ENCODE assay signal across 16 cellular contexts in the genomic region with DNA sequence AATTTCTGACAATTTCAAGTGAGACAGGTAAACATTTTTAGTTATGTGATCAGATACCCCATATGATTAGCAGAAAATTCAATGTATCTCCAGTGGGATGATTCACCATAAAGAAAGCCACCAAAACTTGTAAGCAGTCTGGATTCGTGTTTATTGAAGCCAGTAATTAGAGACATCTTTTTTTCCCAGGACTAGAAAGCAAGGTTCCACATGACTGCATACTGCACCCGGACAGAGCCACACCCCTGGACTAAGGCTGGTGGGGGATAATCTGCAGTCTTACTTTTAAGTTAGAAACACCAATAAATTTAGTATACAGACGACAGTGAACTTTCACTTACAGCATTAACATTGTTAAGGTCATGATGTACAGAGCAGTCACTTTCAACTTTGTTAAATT. TPM values are rescaled to one million over a fixed set of nuclear protein-coding genes. Genes with fewer than 3 reads are reported as not detected.
DNase-seq lines count a peak whose midpoint lies in the region; ATAC-seq and TF ChIP-seq lines count a peak whose summit lies in the region.
"Had no signal": no experiment of that assay in that cellular context is flagged by ENCODE, and none has a peak within 500 bp of the region (broad histone marks: within the 10 kb centered on the region; RNA-seq: fewer than 3 reads in every experiment).

No MANE protein-coding gene starts in this region.

- H3K27me3 ChIP-seq in esophagus muscularis mucosa = no peaks in the 10 kb centered on the region

- TF ChIP-seq EP300 in esophagus muscularis mucosa (IDR thresholded peaks at IDR 0.05) = no peak

- no peaks in the 10 kb centered on the region for H3K4me1 Mint-ChIP-seq in activated CD8-positive, alpha-beta T cell treated with anti-CD3 and anti-CD28 coated beads for 36 hours (ENCODE audit: low read depth)
- no peaks in the 10 kb centered on the region for H3K4me1 Mint-ChIP-seq in activated CD8-positive, alpha-beta T cell treated with anti-CD3 and anti-CD28 coated beads, Interleukin-2, amount 10 ng/mL, durations not matched to agents 7 days and 5 days (ENCODE audit: low read depth)
- peaks cover 17% of the 10 kb centered on the region for H3K4me1 Mint-ChIP-seq in nephron progenitor cell

- POLR2A ChIA-PET in activated CD8-positive, alpha-beta T cell treated with anti-CD3 and anti-CD28 coated beads for 36 hours (lab: Charles Lee) = no interaction called here
- POLR2A ChIA-PET in activated CD8-positive, alpha-beta T cell treated with anti-CD3 and anti-CD28 coated beads, Interleukin-2, amount 10 ng/mL, durations not matched to agents 7 days and 5 days (lab: Charles Lee) = no interaction called here

- H3K9me3 Mint-ChIP-seq in activated CD8-positive, alpha-beta T cell treated with anti-CD3 and anti-CD28 coated beads for 36 hours = no peaks in the 10 kb centered on the region
- no peaks in the 10 kb centered on the region for H3K9me3 Mint-ChIP-seq in activated CD8-positive, alpha-beta T cell treated with anti-CD3 and anti-CD28 coated beads, Interleukin-2, amount 10 ng/mL, durations not matched to agents 7 days and 5 days (ENCODE audit: insufficient read depth)
- H3K9me3 Mint-ChIP-seq in nephron progenitor cell = no peaks in the 10 kb centered on the region

- TF ChIP-seq POLR2A in esophagus muscularis mucosa (IDR thresholded peaks at IDR 0.05; ENCODE audit: low read depth) = no peak

- H3K4me1 ChIP-seq in esophagus muscularis mucosa = no peaks in the 10 kb centered on the region
- H3K4me1 ChIP-seq: A549 had no signal

- no peak overlapping the region for H3K27ac ChIP-seq in esophagus muscularis mucosa (replicated peaks in 1 of 4)
- H3K27ac ChIP-seq: A549 had no signal

- H3K36me3 ChIP-seq in esophagus muscularis mucosa = peaks cover 37 to 81% (median 72%) of the 10 kb centered on the region in 4 donors

- WGBS in esophagus muscularis mucosa = 77% methylated on average over 3 of the region's 3 CpGs

- peaks cover 22% of the 10 kb centered on the region for H3K36me3 Mint-ChIP-seq in activated CD8-positive, alpha-beta T cell treated with anti-CD3 and anti-CD28 coated beads for 36 hours (ENCODE audit: low read depth)
- H3K36me3 Mint-ChIP-seq in activated CD8-positive, alpha-beta T cell treated with anti-CD3 and anti-CD28 coated beads, Interleukin-2, amount 10 ng/mL, durations not matched to agents 7 days and 5 days (ENCODE audit: low read depth) = peaks cover 45% of the 10 kb centered on the region
- H3K36me3 Mint-ChIP-seq in nephron progenitor cell (ENCODE audit: low read depth) = peaks cover 60% of the 10 kb centered on the region

- H3K27ac Mint-ChIP-seq in activated CD8-positive, alpha-beta T cell treated with anti-CD3 and anti-CD28 coated beads for 36 hours = peak overlapping the region; percentile 23
- H3K27ac Mint-ChIP-seq in activated CD8-positive, alpha-beta T cell treated with anti-CD3 and anti-CD28 coated beads, Interleukin-2, amount 10 ng/mL, durations not matched to agents 7 days and 5 days = no peak overlapping the region
- peak overlapping the region; percentile 60 for H3K27ac Mint-ChIP-seq in nephron progenitor cell

- no peak for ATAC-seq in activated CD8-positive, alpha-beta T cell treated with anti-CD3 and anti-CD28 coated beads for 36 hours
- ATAC-seq in activated CD8-positive, alpha-beta T cell treated with anti-CD3 and anti-CD28 coated beads, Interleukin-2, amount 10 ng/mL, durations not matched to agents 7 days and 5 days = no peak
- ATAC-seq in esophagus mucosa = peak; percentile 48
- ATAC-seq: A549, SK-N-SH treated with all-trans-retinoic acid at 6 μM for 48 hours had no signal

- intact Hi-C loops in activated CD8-positive, alpha-beta T cell treated with anti-CD3 and anti-CD28 coated beads for 36 hours (cut with micrococcal nuclease) = no loop called here
- intact Hi-C loops in esophagus muscularis mucosa (cut with DNase I) = no loop called here

- H3K9me3 ChIP-seq in esophagus muscularis mucosa = no peaks in the 10 kb centered on the region
- H3K9me3 ChIP-seq: A549 had no signal

- H3K4me3 ChIP-seq in esophagus muscularis mucosa = no peak overlapping the region
- H3K4me3 ChIP-seq: A549 had no signal

- no peak for DNase-seq in activated CD8-positive, alpha-beta T cell treated with anti-CD3 and anti-CD28 coated beads for 36 hours
- no peak for DNase-seq in activated CD8-positive, alpha-beta T cell treated with anti-CD3 and anti-CD28 coated beads, Interleukin-2, amount 10 ng/mL, durations not matched to agents 7 days and 5 days
- DNase-seq in NCI-H69 (lab: John Stamatoyannopoulos, UW) (peak; percentile 23), nephron progenitor cell (no peak), esophagus muscularis mucosa (ENCODE audit: extremely low spot score) (no peak), UCSD-AML1 (lab: John Stamatoyannopoulos, UW; ENCODE audit: unreplicated experiment) (no peak)
- DNase-seq in stimulated activated naive CD4-positive, alpha-beta T cell treated with Interleukin-2 at 50 U/mL for 16 hours (lab: John Stamatoyannopoulos, UW) = no peak
- DNase-seq: AML-193, Karpas-422, NCI-H1417 treated with DMSO at 0.1 percent for 48 hours, NCI-H2029, NCI-H345, SHP77 had no signal

- H3K4me3 Mint-ChIP-seq in activated CD8-positive, alpha-beta T cell treated with anti-CD3 and anti-CD28 coated beads for 36 hours = no peak overlapping the region
- H3K4me3 Mint-ChIP-seq in activated CD8-positive, alpha-beta T cell treated with anti-CD3 and anti-CD28 coated beads, Interleukin-2, amount 10 ng/mL, durations not matched to agents 7 days and 5 days = no peak overlapping the region
- H3K4me3 Mint-ChIP-seq in nephron progenitor cell = no peak overlapping the region

- no peaks in the 10 kb centered on the region for H3K27me3 Mint-ChIP-seq in activated CD8-positive, alpha-beta T cell treated with anti-CD3 and anti-CD28 coated beads for 36 hours
- H3K27me3 Mint-ChIP-seq in activated CD8-positive, alpha-beta T cell treated with anti-CD3 and anti-CD28 coated beads, Interleukin-2, amount 10 ng/mL, durations not matched to agents 7 days and 5 days (ENCODE audit: low read depth) = no peaks in the 10 kb centered on the region
- H3K27me3 Mint-ChIP-seq in nephron progenitor cell (ENCODE audit: low read depth, poor library complexity) = peaks cover 2% of the 10 kb centered on the region

- no peak for TF ChIP-seq CTCF in activated CD8-positive, alpha-beta T cell treated with anti-CD3 and anti-CD28 coated beads for 36 hours (IDR thresholded peaks at IDR 0.05)
- TF ChIP-seq CTCF in nephron progenitor cell (IDR thresholded peaks at IDR 0.05) (no peak), esophagus muscularis mucosa (IDR thresholded peaks at IDR 0.05) (no peak)

- CTCF ChIA-PET in activated CD8-positive, alpha-beta T cell treated with anti-CD3 and anti-CD28 coated beads for 36 hours (lab: Charles Lee) = no interaction called here
- CTCF ChIA-PET in activated CD8-positive, alpha-beta T cell treated with anti-CD3 and anti-CD28 coated beads, Interleukin-2, amount 10 ng/mL, durations not matched to agents 7 days and 5 days (lab: Charles Lee) = no interaction called here

RNA-seq across cellular contexts. Expression of gene CMTM4, which starts 24.2 kb away (rescaled TPM):
- 1 to 10 TPM; 3.2 to 3.5 TPM for total RNA-seq in activated CD8-positive, alpha-beta T cell treated with anti-CD3 and anti-CD28 coated beads for 36 hours
- total RNA-seq in activated CD8-positive, alpha-beta T cell treated with anti-CD3 and anti-CD28 coated beads, Interleukin-2, amount 10 ng/mL, durations not matched to agents 7 days and 5 days = 1 to 10 TPM; 1.2 TPM
- 13.1 TPM for total RNA-seq in esophagus mucosa
- 10 to 100 TPM in 3 of 4 donors, 1 to 10 TPM in 1; 9.8 to 19.8 (median 15.0) TPM for total RNA-seq in esophagus muscularis mucosa

RNA-seq across cellular contexts. Expression of gene DYNC1LI2, which starts 30.6 kb away (rescaled TPM):
- 10 to 100 TPM; 35.0 to 39.5 TPM for total RNA-seq in activated CD8-positive, alpha-beta T cell treated with anti-CD3 and anti-CD28 coated beads for 36 hours
- 10 to 100 TPM; 56.5 to 63.1 TPM for total RNA-seq in activated CD8-positive, alpha-beta T cell treated with anti-CD3 and anti-CD28 coated beads, Interleukin-2, amount 10 ng/mL, durations not matched to agents 7 days and 5 days
- total RNA-seq in esophagus mucosa (69.4 TPM), esophagus muscularis mucosa (100 to 1,000 TPM; 167 to 203 (median 186) TPM)
